10 cellular contexts compared by ENCODE assay signal in genomic region chr3:57864853-57865252, GRCh38.
A peak's percentile ranks its signal among the peaks of the same experiment; 100 is the strongest.
DNase-seq lines count a peak whose midpoint lies in the region; ATAC-seq, FAIRE-seq and TF ChIP-seq lines count a peak whose summit lies in the region.
"Had no signal": no experiment of that assay in that cellular context is flagged by ENCODE, and none has a peak within 500 bp of the region (broad histone marks: within the 10 kb centered on the region; RNA-seq: fewer than 3 reads in every experiment).

No MANE protein-coding gene starts in this region.

- no peaks in the 10 kb centered on the region for H3K27me3 ChIP-seq in astrocyte (ENCODE audit: insufficient read depth, low read length)

- no peaks in the 10 kb centered on the region for H3K9me3 Mint-ChIP-seq in astrocyte (ENCODE audit: unreplicated experiment)
- H3K9me3 Mint-ChIP-seq: T-helper 1 cell treated with Interleukin-12 subunit alpha and Interleukin-12 subunit beta and Interleukin-4 antibody, amounts not matched to agents 30 μg/mL and 1 μg/mL, for 36 hours had no signal

- peaks cover 4% of the 10 kb centered on the region for H3K36me3 Mint-ChIP-seq in astrocyte (ENCODE audit: low read depth, unreplicated experiment)

- H3K4me2 ChIP-seq in astrocyte (ENCODE audit: low read length), result no peak overlapping the region

- ATAC-seq in GM18519 (IDR thresholded peaks at IDR 0.05; ENCODE audit: low FRiP score, unreplicated experiment), result no peak

- no peaks in the 10 kb centered on the region for H3K27me3 Mint-ChIP-seq in astrocyte (ENCODE audit: low read depth, unreplicated experiment)

- H3K4me1 Mint-ChIP-seq in astrocyte (ENCODE audit: low read depth, unreplicated experiment), result peaks cover 3% of the 10 kb centered on the region

- H3K4me3 ChIP-seq in HFF-Myc (replicated peaks; ENCODE audit: low read depth, low read length), result no peak overlapping the region
- H3K4me3 ChIP-seq in astrocyte (ENCODE audit: insufficient read depth, low read depth, low read length), result no peak overlapping the region

- DNase-seq in HFF-Myc (ENCODE audit: extremely low read depth, low read depth) (no peak), astrocyte (ENCODE audit: low read depth) (no peak), iPS-NIHi11 (ENCODE audit: low spot score) (peak; percentile 7), HuH-7 (ENCODE audit: low spot score) (no peak), GM12892 (ENCODE audit: insufficient read length) (no peak), kidney glomerular epithelial cell (lab: John Stamatoyannopoulos, UW) (no peak)
- DNase-seq: NCI-H1048 had no signal

- H3K9ac ChIP-seq in astrocyte (ENCODE audit: low read length), result no peak overlapping the region

- TF ChIP-seq POLR2A in GM12892 (IDR thresholded peaks at IDR 0.05; ENCODE audit: low read depth, low read length), result no peak

- H3K27ac Mint-ChIP-seq in astrocyte (ENCODE audit: unreplicated experiment), result no peak overlapping the region
- H3K27ac Mint-ChIP-seq: T-helper 1 cell treated with Interleukin-12 subunit alpha and Interleukin-12 subunit beta and Interleukin-4 antibody, amounts not matched to agents 30 μg/mL and 1 μg/mL, for 36 hours had no signal

- no peaks in the 10 kb centered on the region for H3K4me1 ChIP-seq in astrocyte (ENCODE audit: insufficient read depth, low read length)

- no peak overlapping the region for H3K27ac ChIP-seq in astrocyte (ENCODE audit: low read depth, low read length)

- TF ChIP-seq CTCF in HFF-Myc (IDR thresholded peaks at IDR 0.05; ENCODE audit: low read depth, low read length, missing control alignments) (peak; percentile 31), astrocyte (IDR thresholded peaks at IDR 0.05; ENCODE audit: insufficient read depth, low read depth, low read length) (peak; percentile 39)

- FAIRE-seq in A204.1 (lab: Jason Lieb, UNC) (peak; percentile 78), astrocyte (lab: Jason Lieb, UNC) (no peak), GM12892 (lab: Jason Lieb, UNC) (no peak)

- no peak overlapping the region for H2AFZ ChIP-seq in astrocyte (ENCODE audit: low read depth, low read length)

- H3K4me3 Mint-ChIP-seq in astrocyte (ENCODE audit: unreplicated experiment), result no peak overlapping the region
- H3K4me3 Mint-ChIP-seq: T-helper 1 cell treated with Interleukin-12 subunit alpha and Interleukin-12 subunit beta and Interleukin-4 antibody, amounts not matched to agents 30 μg/mL and 1 μg/mL, for 36 hours had no signal

- no peaks in the 10 kb centered on the region for H4K20me1 ChIP-seq in astrocyte (ENCODE audit: insufficient read depth, low read length)

- no peaks in the 10 kb centered on the region for H3K9me3 ChIP-seq in astrocyte (ENCODE audit: insufficient read depth, low read depth, low read length)

- H3K36me3 ChIP-seq in astrocyte (ENCODE audit: insufficient read depth, low read length), result peaks cover 5% of the 10 kb centered on the region

- no peaks in the 10 kb centered on the region for H3K79me2 ChIP-seq in astrocyte (ENCODE audit: insufficient read depth, low read length)
